Comparison of ENCODE assay signal across 9 cellular contexts in genomic region chr19:7658219-7658686, GRCh38. TPM values are rescaled to one million over a fixed set of nuclear protein-coding genes. Genes with fewer than 3 reads are reported as not detected.
DNase-seq lines count a peak whose midpoint lies in the region; ATAC-seq and TF ChIP-seq lines count a peak whose summit lies in the region.
"Had no signal": no experiment of that assay in that cellular context is flagged by ENCODE, and none has a peak within 500 bp of the region (broad histone marks: within the 10 kb centered on the region; RNA-seq: fewer than 3 reads in every experiment).

No MANE protein-coding gene starts in this region.

- ATAC-seq in activated naive CD8-positive, alpha-beta T cell treated with anti-CD3 and anti-CD28 coated beads, Interleukin-2, amount 10 ng/mL, durations not matched to agents 7 days and 5 days (ENCODE audit: low read depth), result peak; percentile 89
- ATAC-seq in stimulated activated naive CD8-positive, alpha-beta T cell treated with anti-CD3 and anti-CD28 coated beads, Interleukin-15, Interleukin-2, amounts not matched to agents 100 U/mL and 50 U/mL, for 24 hours, result peak; percentile 84
- ATAC-seq in left ventricle myocardium superior, result no peak

- H3K27me3 Mint-ChIP-seq in activated naive CD8-positive, alpha-beta T cell treated with anti-CD3 and anti-CD28 coated beads, Interleukin-2, amount 10 ng/mL, durations not matched to agents 7 days and 5 days, result no peaks in the 10 kb centered on the region

- H3K9me3 Mint-ChIP-seq in activated naive CD8-positive, alpha-beta T cell treated with anti-CD3 and anti-CD28 coated beads, Interleukin-2, amount 10 ng/mL, durations not matched to agents 7 days and 5 days, result no peaks in the 10 kb centered on the region

- peak; percentile 44 for TF ChIP-seq POLR2A in GM19193 (IDR thresholded peaks at IDR 0.05; ENCODE audit: extremely low read depth, insufficient read depth, insufficient read length)
- no peak for TF ChIP-seq POLR2A in suprapubic skin (IDR thresholded peaks at IDR 0.05)

- H3K4me1 Mint-ChIP-seq in activated naive CD8-positive, alpha-beta T cell treated with anti-CD3 and anti-CD28 coated beads, Interleukin-2, amount 10 ng/mL, durations not matched to agents 7 days and 5 days, result peaks cover 26% of the 10 kb centered on the region

- DNase-seq in CD1c-positive myeloid dendritic cell (ENCODE audit: extremely low spot score) (peak; percentile 61), MM.1S (peak; percentile 83), suprapubic skin (ENCODE audit: low spot score in 2 of 2) (no peak), NCI-H2029 (lab: John Stamatoyannopoulos, UW) (no peak), left ventricle myocardium superior (no peak)
- DNase-seq in activated naive CD8-positive, alpha-beta T cell treated with anti-CD3 and anti-CD28 coated beads, Interleukin-2, amount 10 ng/mL, durations not matched to agents 7 days and 5 days, result peak; percentile 61
- peak; percentile 53 for DNase-seq in stimulated activated naive CD8-positive, alpha-beta T cell treated with anti-CD3 and anti-CD28 coated beads, Interleukin-15, Interleukin-2, amounts not matched to agents 100 U/mL and 50 U/mL, for 24 hours

- POLR2A ChIA-PET in activated naive CD8-positive, alpha-beta T cell treated with anti-CD3 and anti-CD28 coated beads, Interleukin-2, amount 10 ng/mL, durations not matched to agents 7 days and 5 days (lab: Charles Lee), result interaction anchor here (1.1 to 6.2 kb wide), 4 partner anchors 11 to 29 kb away, joined by 3 to 33 read pairs (median 6); partner anchors contain the start of genes PET100, RETN, STXBP2 and XAB2

- H3K4me3 Mint-ChIP-seq in activated naive CD8-positive, alpha-beta T cell treated with anti-CD3 and anti-CD28 coated beads, Interleukin-2, amount 10 ng/mL, durations not matched to agents 7 days and 5 days, result peak overlapping the region; percentile 82

- H3K36me3 Mint-ChIP-seq in activated naive CD8-positive, alpha-beta T cell treated with anti-CD3 and anti-CD28 coated beads, Interleukin-2, amount 10 ng/mL, durations not matched to agents 7 days and 5 days, result no peaks in the 10 kb centered on the region

- no peak for TF ChIP-seq EP300 in suprapubic skin (IDR thresholded peaks at IDR 0.05)

- peak overlapping the region; percentile 64 for H3K4me3 ChIP-seq in MM.1S (ENCODE audit: low read length)
- H3K4me3 ChIP-seq in suprapubic skin, result no peak overlapping the region

- H3K9me2 ChIP-seq in MM.1S (replicated peaks; ENCODE audit: insufficient read depth, low read length), result no peaks in the 10 kb centered on the region

- no peaks in the 10 kb centered on the region for H3K79me2 ChIP-seq in MM.1S (ENCODE audit: low read length)

- 45% methylated on average over 9 of the region's 9 CpGs for whole genome bisulfite sequencing in suprapubic skin

- intact Hi-C loops in left ventricle myocardium superior (cut with micrococcal nuclease), result no loop called here

- H3K9me3 ChIP-seq in MM.1S (replicated peaks; ENCODE audit: insufficient read depth, low read length) (no peaks in the 10 kb centered on the region), suprapubic skin (no peaks in the 10 kb centered on the region)

- peak overlapping the region; percentile 38; the same call in 1 of the 2 replicates for H3K9ac ChIP-seq in MM.1S (ENCODE audit: low read length)

- no peaks in the 10 kb centered on the region for H4K20me1 ChIP-seq in MM.1S (ENCODE audit: insufficient read depth, low read length)

- peak overlapping the region; percentile 88 for H2AFZ ChIP-seq in MM.1S (ENCODE audit: low read length)

- H3K4me2 ChIP-seq in MM.1S (ENCODE audit: low read depth, low read length), result peak overlapping the region; percentile 73

- peak overlapping the region; percentile 83 for H3K27ac Mint-ChIP-seq in activated naive CD8-positive, alpha-beta T cell treated with anti-CD3 and anti-CD28 coated beads, Interleukin-2, amount 10 ng/mL, durations not matched to agents 7 days and 5 days

- peaks cover 71% of the 10 kb centered on the region for H3K27me3 ChIP-seq in MM.1S (replicated peaks; ENCODE audit: insufficient read depth, low read length)
- H3K27me3 ChIP-seq in suprapubic skin, result peaks cover 3% of the 10 kb centered on the region

- no peaks in the 10 kb centered on the region for H3K36me3 ChIP-seq in MM.1S (replicated peaks; ENCODE audit: insufficient read depth, low read length)
- H3K36me3 ChIP-seq in suprapubic skin, result no peaks in the 10 kb centered on the region

- H3K27ac ChIP-seq in MM.1S (ENCODE audit: low read length), result no peak overlapping the region
- H3K27ac ChIP-seq in suprapubic skin, result no peak overlapping the region

- no peak for TF ChIP-seq CTCF in MM.1S (IDR thresholded peaks at IDR 0.05; ENCODE audit: low read length)
- no peak for TF ChIP-seq CTCF in suprapubic skin (IDR thresholded peaks at IDR 0.05)

- H3F3A ChIP-seq in MM.1S (ENCODE audit: insufficient read depth, low read length), result no peaks in the 10 kb centered on the region

- no peaks in the 10 kb centered on the region for H3K4me1 ChIP-seq in MM.1S (ENCODE audit: low read length)
- H3K4me1 ChIP-seq in suprapubic skin, result no peaks in the 10 kb centered on the region

RNA-seq across cellular contexts. Expression of gene RETN, which starts 10.6 kb away (rescaled TPM):
- total RNA-seq in activated naive CD8-positive, alpha-beta T cell treated with anti-CD3 and anti-CD28 coated beads, Interleukin-2, amount 10 ng/mL, durations not matched to agents 7 days and 5 days, result 1 to 10 TPM; 4.4 to 4.8 TPM
- total RNA-seq in suprapubic skin (not detected), left ventricle myocardium superior (not detected)

RNA-seq across cellular contexts. Expression of gene MCEMP1, which starts 18.6 kb away (rescaled TPM):
- not detected for total RNA-seq in activated naive CD8-positive, alpha-beta T cell treated with anti-CD3 and anti-CD28 coated beads, Interleukin-2, amount 10 ng/mL, durations not matched to agents 7 days and 5 days
- total RNA-seq in suprapubic skin (1 to 10 TPM in 1 of 4 donors, not detected in 3; 1.4 TPM), left ventricle myocardium superior (0.72 TPM)

RNA-seq across cellular contexts. Expression of gene STXBP2, which starts 21.3 kb away (rescaled TPM):
- total RNA-seq in activated naive CD8-positive, alpha-beta T cell treated with anti-CD3 and anti-CD28 coated beads, Interleukin-2, amount 10 ng/mL, durations not matched to agents 7 days and 5 days, result 100 to 1,000 TPM; 170 to 189 TPM
- 10 to 100 TPM; 41.2 to 88.7 (median 50.9) TPM for total RNA-seq in suprapubic skin
- total RNA-seq in left ventricle myocardium superior, result 9.7 TPM

RNA-seq across cellular contexts. Expression of gene TRAPPC5, which starts 22.4 kb away (rescaled TPM):
- total RNA-seq in activated naive CD8-positive, alpha-beta T cell treated with anti-CD3 and anti-CD28 coated beads, Interleukin-2, amount 10 ng/mL, durations not matched to agents 7 days and 5 days, result 10 to 100 TPM; 74.4 to 79.8 TPM
- 100 to 1,000 TPM in 2 of 4 donors, 10 to 100 TPM in 2; 63.0 to 144 (median 103) TPM for total RNA-seq in suprapubic skin
- 111 TPM for total RNA-seq in left ventricle myocardium superior

RNA-seq across cellular contexts. Expression of gene PCP2, which starts 24.7 kb away (rescaled TPM):
- 1 to 10 TPM; 2.6 to 4.8 TPM for total RNA-seq in activated naive CD8-positive, alpha-beta T cell treated with anti-CD3 and anti-CD28 coated beads, Interleukin-2, amount 10 ng/mL, durations not matched to agents 7 days and 5 days
- total RNA-seq in suprapubic skin, result 1 to 10 TPM; 1.6 to 9.9 (median 1.6) TPM
- total RNA-seq in left ventricle myocardium superior, result 6.5 TPM
- total RNA-seq: urinary bladder had no signal

Comparison
In these comparisons a context has a peak if more than half of its experiments do, and no peak if none do; other contexts are left out.
1. DNase-seq: peak in CD1c-positive myeloid dendritic cell (single experiment), MM.1S (single experiment), activated naive CD8-positive, alpha-beta T cell treated with anti-CD3 and anti-CD28 coated beads, Interleukin-2, amount 10 ng/mL, durations not matched to agents 7 days and 5 days (single experiment) and stimulated activated naive CD8-positive, alpha-beta T cell treated with anti-CD3 and anti-CD28 coated beads, Interleukin-15, Interleukin-2, amounts not matched to agents 100 U/mL and 50 U/mL, for 24 hours (single experiment); none in suprapubic skin (0 of 2), NCI-H2029 (single experiment) and left ventricle myocardium superior (single experiment).